1 cellular context compared by ENCODE assay signal in the genomic region with DNA sequence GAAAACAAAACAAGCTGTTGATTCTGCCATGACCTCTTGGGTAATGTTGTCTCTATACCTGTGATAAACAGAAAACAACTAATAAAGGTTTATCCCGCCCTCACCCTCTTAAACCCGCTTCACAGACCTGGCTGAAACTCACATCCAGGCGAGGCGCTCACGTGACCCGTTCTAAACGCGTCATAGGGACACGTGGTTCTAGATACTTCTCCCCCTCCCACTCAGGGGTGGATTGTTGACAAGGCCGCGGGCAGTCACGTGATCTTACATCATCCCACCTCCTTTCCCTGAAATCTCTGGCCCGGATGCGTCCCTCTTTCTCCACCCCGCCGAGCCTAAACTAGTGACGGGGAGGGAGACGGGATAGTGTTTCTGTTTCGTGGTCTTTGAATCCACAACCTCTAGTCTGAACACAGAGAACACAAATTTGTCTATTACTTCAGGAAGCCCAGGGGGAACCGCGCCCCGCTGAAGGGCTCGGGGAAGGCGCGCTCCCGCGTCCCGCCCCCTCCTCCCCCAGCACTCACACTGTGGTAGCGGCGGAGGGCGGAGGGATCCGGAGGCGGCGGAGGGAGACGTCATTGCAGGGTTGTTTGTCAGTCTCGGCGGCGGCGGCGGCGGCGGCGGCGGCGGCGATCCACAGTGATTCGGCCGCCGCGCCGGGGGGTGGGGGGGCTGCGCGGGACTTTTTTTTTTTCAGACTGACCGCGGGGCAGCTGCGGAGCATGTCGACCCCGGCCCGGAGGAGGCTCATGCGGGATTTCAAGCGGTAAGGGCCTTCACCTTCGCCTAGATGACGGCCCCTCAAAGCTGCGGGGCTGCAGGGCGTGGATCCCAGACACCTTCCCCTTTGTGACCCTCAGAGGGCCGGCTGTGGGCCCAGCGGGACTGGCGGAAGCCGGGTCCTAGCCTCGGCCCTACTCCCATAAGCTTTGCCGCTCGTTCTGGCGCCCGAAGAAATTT.
TF ChIP-seq lines count a peak whose summit lies in the region.

TSS of gene UBE2B (plus strand) at position 699 of the 963 bp plus-strand sequence. CDS start at position 726, 27 bp downstream.

TF ChIP-seq in HepG2, 621 proteins besides CTCF, POLR2A, EP300 and RAD21 (continued from another document and continues in another):
- TF ChIP-seq TFDP1 (CRISPR knock-in tag; IDR thresholded peaks at IDR 0.05; ENCODE audit: borderline replicate concordance) (peak; percentile 93), MXD1 (CRISPR knock-in tag; IDR thresholded peaks at IDR 0.05) (0 out of 2 replicates have a peak, but pooled peaks have one; percentile 12), ZNF160 (CRISPR knock-in tag; IDR thresholded peaks at IDR 0.05) (no peak; the same call in 1 of the 2 replicates), ZNF512B (CRISPR knock-in tag; IDR thresholded peaks at IDR 0.05; ENCODE audit: borderline replicate concordance) (no peak), CENPX (CRISPR knock-in tag; IDR thresholded peaks at IDR 0.05) (no peak), DMAP1 (CRISPR knock-in tag; IDR thresholded peaks at IDR 0.05) (peak; percentile 80), KDM1A (CRISPR knock-in tag; IDR thresholded peaks at IDR 0.05) (no peak; the same call in 1 of the 2 replicates), SRSF4 (IDR thresholded peaks at IDR 0.05; ENCODE audit: low read depth, low read length, poor library complexity, severe bottlenecking) (no peak), AFF4 (CRISPR knock-in tag; IDR thresholded peaks at IDR 0.05) (no peak), SETDB1 (CRISPR knock-in tag; IDR thresholded peaks at IDR 0.05; ENCODE audit: borderline replicate concordance) (no peak), ZNF510 (CRISPR knock-in tag; IDR thresholded peaks at IDR 0.05; ENCODE audit: low read depth) (no peak), XBP1 (CRISPR knock-in tag; IDR thresholded peaks at IDR 0.05) (no peak), GLI4 (CRISPR knock-in tag; IDR thresholded peaks at IDR 0.05; ENCODE audit: borderline replicate concordance) (no peak), DR1 (CRISPR knock-in tag; IDR thresholded peaks at IDR 0.05) (no peak), KLF15 (CRISPR knock-in tag; IDR thresholded peaks at IDR 0.05; ENCODE audit: borderline replicate concordance) (peak; percentile 49; the same call in 1 of the 2 replicates), RFX3 (CRISPR knock-in tag; IDR thresholded peaks at IDR 0.05) (no peak), ZIK1 (CRISPR knock-in tag; IDR thresholded peaks at IDR 0.05; ENCODE audit: borderline replicate concordance, low read depth) (0 out of 2 replicates have a peak, but pooled peaks have one; percentile 78), ZNF674 (CRISPR knock-in tag; IDR thresholded peaks at IDR 0.05; ENCODE audit: low read depth) (no peak), RFX1 (IDR thresholded peaks at IDR 0.05) (no peak), ZNF33B (CRISPR knock-in tag; IDR thresholded peaks at IDR 0.05) (peak; percentile 63; the same call in 1 of the 2 replicates), RFXANK (CRISPR knock-in tag; IDR thresholded peaks at IDR 0.05) (no peak), TBP (CRISPR knock-in tag; IDR thresholded peaks at IDR 0.05) (no peak), ZNF713 (CRISPR knock-in tag; IDR thresholded peaks at IDR 0.05) (no peak), ZFP82 (CRISPR knock-in tag; IDR thresholded peaks at IDR 0.05; ENCODE audit: borderline replicate concordance) (peak; percentile 82; the same call in 1 of the 2 replicates), CHD2 (IDR thresholded peaks at IDR 0.05; ENCODE audit: low read depth, low read length) (peak; percentile 89), RFX5 (IDR thresholded peaks at IDR 0.05; ENCODE audit: low read depth, low read length) (no peak), ZFP36 (IDR thresholded peaks at IDR 0.05; ENCODE audit: borderline replicate concordance, low read depth, low read length, partially characterized antibody) (no peak), ATRX (CRISPR knock-in tag; IDR thresholded peaks at IDR 0.05; ENCODE audit: borderline replicate concordance) (no peak), ZNF782 (CRISPR knock-in tag; IDR thresholded peaks at IDR 0.05; ENCODE audit: borderline replicate concordance) (no peak; the same call in 1 of the 2 replicates), HNRNPUL1 (IDR thresholded peaks at IDR 0.05; ENCODE audit: low read depth, low read length) (no peak), PCBP2 (optimal IDR thresholded peaks at IDR 0.05; ENCODE audit: low read depth, low read length, poor library complexity, severe bottlenecking) (no peak), PITX1 (CRISPR knock-in tag; IDR thresholded peaks at IDR 0.05) (peak; percentile 77), RELA (CRISPR knock-in tag; IDR thresholded peaks at IDR 0.05) (no peak), GATAD2A (CRISPR knock-in tag; IDR thresholded peaks at IDR 0.05) (peak; percentile 83), NR2F2 (IDR thresholded peaks at IDR 0.05; ENCODE audit: borderline replicate concordance, low read depth) (0 out of 2 replicates have a peak, but pooled peaks have one; percentile 26), ZNF598 (CRISPR knock-in tag; IDR thresholded peaks at IDR 0.05; ENCODE audit: borderline replicate concordance) (no peak), ZFX (CRISPR knock-in tag; IDR thresholded peaks at IDR 0.05; ENCODE audit: low read depth) (peak; percentile 55; the same call in 1 of the 2 replicates), ZNF784 (CRISPR knock-in tag; IDR thresholded peaks at IDR 0.05; ENCODE audit: borderline replicate concordance) (peak; percentile 19; the same call in 1 of the 2 replicates), BRCA1 (CRISPR knock-in tag; IDR thresholded peaks at IDR 0.05) (no peak), TFAP4 (IDR thresholded peaks at IDR 0.05; ENCODE audit: borderline replicate concordance, low read depth) (peak; percentile 36; the same call in 1 of the 2 replicates)
- TF ChIP-seq, protein P1, sequence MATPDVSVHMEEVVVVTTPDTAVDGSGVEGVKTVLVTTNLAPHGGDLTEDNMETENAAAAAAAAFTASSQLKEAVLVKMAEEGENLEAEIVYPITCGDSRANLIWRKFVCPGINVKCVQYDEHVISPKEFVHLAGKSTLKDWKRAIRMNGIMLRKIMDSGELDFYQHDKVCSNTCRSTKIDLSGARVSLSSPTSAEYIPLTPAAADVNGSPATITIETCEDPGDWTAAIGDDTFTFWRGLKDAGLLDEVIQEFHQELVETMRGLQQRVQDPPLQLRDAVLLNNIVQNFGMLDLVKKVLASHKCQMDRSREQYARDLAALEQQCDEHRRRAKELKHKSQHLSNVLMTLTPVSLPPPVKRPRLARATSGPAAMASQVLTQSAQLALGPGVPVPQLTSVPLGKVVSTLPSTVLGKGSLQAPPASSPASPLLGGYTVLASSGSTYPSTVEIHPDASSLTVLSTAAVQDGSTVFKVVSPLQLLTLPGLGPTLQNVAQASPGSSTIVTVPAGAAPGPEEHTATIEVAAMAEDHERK (CRISPR knock-in tag; IDR thresholded peaks at IDR 0.05; ENCODE audit: low read depth): no peak
- TF ChIP-seq, protein P2, sequence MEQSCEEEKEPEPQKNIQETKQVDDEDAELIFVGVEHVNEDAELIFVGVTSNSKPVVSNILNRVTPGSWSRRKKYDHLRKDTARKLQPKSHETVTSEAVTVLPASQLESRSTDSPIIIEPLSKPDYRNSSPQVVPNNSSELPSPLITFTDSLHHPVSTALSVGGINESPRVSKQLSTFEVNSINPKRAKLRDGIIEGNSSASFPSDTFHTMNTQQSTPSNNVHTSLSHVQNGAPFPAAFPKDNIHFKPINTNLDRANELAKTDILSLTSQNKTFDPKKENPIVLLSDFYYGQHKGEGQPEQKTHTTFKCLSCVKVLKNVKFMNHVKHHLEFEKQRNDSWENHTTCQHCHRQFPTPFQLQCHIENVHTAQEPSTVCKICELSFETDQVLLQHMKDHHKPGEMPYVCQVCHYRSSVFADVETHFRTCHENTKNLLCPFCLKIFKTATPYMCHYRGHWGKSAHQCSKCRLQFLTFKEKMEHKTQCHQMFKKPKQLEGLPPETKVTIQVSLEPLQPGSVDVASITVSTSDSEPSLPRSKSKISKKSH (CRISPR knock-in tag; IDR thresholded peaks at IDR 0.05; ENCODE audit: borderline replicate concordance): no peak; the same call in 1 of the 2 replicates
- TF ChIP-seq, protein P3, sequence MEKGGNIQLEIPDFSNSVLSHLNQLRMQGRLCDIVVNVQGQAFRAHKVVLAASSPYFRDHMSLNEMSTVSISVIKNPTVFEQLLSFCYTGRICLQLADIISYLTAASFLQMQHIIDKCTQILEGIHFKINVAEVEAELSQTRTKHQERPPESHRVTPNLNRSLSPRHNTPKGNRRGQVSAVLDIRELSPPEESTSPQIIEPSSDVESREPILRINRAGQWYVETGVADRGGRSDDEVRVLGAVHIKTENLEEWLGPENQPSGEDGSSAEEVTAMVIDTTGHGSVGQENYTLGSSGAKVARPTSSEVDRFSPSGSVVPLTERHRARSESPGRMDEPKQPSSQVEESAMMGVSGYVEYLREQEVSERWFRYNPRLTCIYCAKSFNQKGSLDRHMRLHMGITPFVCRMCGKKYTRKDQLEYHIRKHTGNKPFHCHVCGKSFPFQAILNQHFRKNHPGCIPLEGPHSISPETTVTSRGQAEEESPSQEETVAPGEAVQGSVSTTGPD (CRISPR knock-in tag; IDR thresholded peaks at IDR 0.05): no peak
- TF ChIP-seq, protein P4, sequence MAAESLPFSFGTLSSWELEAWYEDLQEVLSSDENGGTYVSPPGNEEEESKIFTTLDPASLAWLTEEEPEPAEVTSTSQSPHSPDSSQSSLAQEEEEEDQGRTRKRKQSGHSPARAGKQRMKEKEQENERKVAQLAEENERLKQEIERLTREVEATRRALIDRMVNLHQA (CRISPR knock-in tag; IDR thresholded peaks at IDR 0.05): no peak
- TF ChIP-seq, protein P5, sequence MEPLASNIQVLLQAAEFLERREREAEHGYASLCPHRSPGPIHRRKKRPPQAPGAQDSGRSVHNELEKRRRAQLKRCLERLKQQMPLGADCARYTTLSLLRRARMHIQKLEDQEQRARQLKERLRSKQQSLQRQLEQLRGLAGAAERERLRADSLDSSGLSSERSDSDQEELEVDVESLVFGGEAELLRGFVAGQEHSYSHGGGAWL (CRISPR knock-in tag; IDR thresholded peaks at IDR 0.05): peak; percentile 85; the same call in 1 of the 2 replicates
